In genomic region chr19:15453091-15453498, GRCh38 we compare ENCODE assay signal across 7 cellular contexts. TPM values are rescaled to one million over a fixed set of nuclear protein-coding genes. Genes with fewer than 3 reads are reported as not detected.
DNase-seq lines count a peak whose midpoint lies in the region; ATAC-seq and TF ChIP-seq lines count a peak whose summit lies in the region.
"Had no signal": no experiment of that assay in that cellular context is flagged by ENCODE, and none has a peak within 500 bp of the region (broad histone marks: within the 10 kb centered on the region; RNA-seq: fewer than 3 reads in every experiment).

No MANE protein-coding gene starts in this region.

- no peaks in the 10 kb centered on the region for H3K36me3 ChIP-seq in gastrocnemius medialis

- TF ChIP-seq CTCF in RWPE1 (conservative IDR thresholded peaks at IDR 0.05; ENCODE audit: low read depth) (peak; percentile 51; the same call in 1 of the 2 replicates), gastrocnemius medialis (IDR thresholded peaks at IDR 0.05 in 4 of 5, conservative IDR thresholded peaks at IDR 0.05 in 1 of 5) (peak; percentile 23 to 40 (median 36))

- no peaks in the 10 kb centered on the region for H3K9me3 ChIP-seq in gastrocnemius medialis

- no peak for TF ChIP-seq POLR2A in gastrocnemius medialis (IDR thresholded peaks at IDR 0.05)

- ATAC-seq in left cardiac atrium: peak; percentile 16 to 32
- peak in 1 of 2 donors; percentile 7 for ATAC-seq in gastrocnemius medialis
- ATAC-seq in GM21723 (IDR thresholded peaks at IDR 0.05; ENCODE audit: unreplicated experiment): no peak

- H3K27me3 ChIP-seq in gastrocnemius medialis: peaks cover 20 to 29% (median 21%) of the 10 kb centered on the region in 3 donors

- POLR2A ChIA-PET in RWPE1 (lab: Yijun Ruan, JAX; ENCODE audit: low non-redundant PET): no interaction called here

- intact Hi-C loops in left cardiac atrium (cut with DNase I) (loop anchor here (10.0 kb wide), 1 partner anchor 102 kb away; no protein-coding TSS in a partner anchor), gastrocnemius medialis (cut with DNase I; ENCODE audit: low total_unique reads) (loop anchor here (2.0 kb wide), 2 partner anchors 74 to 328 kb away; partner anchors contain the start of gene AKAP8)

- peak overlapping the region; percentile 51 to 69 (median 58) for H3K4me3 ChIP-seq in gastrocnemius medialis

- peaks cover 13 to 14% of the 10 kb centered on the region in 2 donors for H3K4me1 ChIP-seq in gastrocnemius medialis

- CTCF ChIA-PET in RWPE1 (lab: Yijun Ruan, JAX): interaction anchor here (0.5 kb wide), 1 partner anchor 14 kb away, joined by 3 read pairs; no protein-coding TSS in a partner anchor

- peak overlapping the region; percentile 71 for H3K27ac ChIP-seq in RWPE1
- H3K27ac ChIP-seq in gastrocnemius medialis: peak overlapping the region; percentile 87 to 99 (median 98)

- DNase-seq in RWPE1 (ENCODE audit: low spot score): no peak
- DNase-seq in left cardiac atrium: no peak
- DNase-seq in gastrocnemius medialis: no peak
- DNase-seq in activated CD8-positive, alpha-beta memory T cell treated with anti-CD3 and anti-CD28 coated beads, Interleukin-2, amount 50 U/mL, for 48 hours: no peak
- no peak for DNase-seq in NCI-H146 treated with DMSO at 0.1 percent for 48 hours (lab: John Stamatoyannopoulos, UW; ENCODE audit: unreplicated experiment)

- in situ Hi-C loops in gastrocnemius medialis (cut with MboI; ENCODE audit: low sequenced_read_pairs in 4 of 4): loop anchor here in 2 of 4 donors (10.0 to 25.0 kb wide), 2 partner anchors 102 to 109 kb away; no protein-coding TSS in a partner anchor

RNA-seq across cellular contexts. Expression of gene WIZ, which starts 3.3 kb away (rescaled TPM):
- total RNA-seq in left cardiac atrium (10 to 100 TPM; 26.9 to 28.7 TPM), gastrocnemius medialis (10 to 100 TPM; 28.0 to 40.6 (median 32.5) TPM)

RNA-seq across cellular contexts. Expression of gene RASAL3, which starts 11.2 kb away (rescaled TPM):
- total RNA-seq in left cardiac atrium (1 to 10 TPM; 1.7 to 2.0 TPM), gastrocnemius medialis (1 to 10 TPM in 1 of 4 donors, under 1 TPM in 2, not detected in 1; 0.36 to 1.6 (median 0.38) TPM)
- total RNA-seq: NCI-H460 had no signal

RNA-seq across cellular contexts. Expression of gene PGLYRP2, which starts 26.2 kb away (rescaled TPM):
- total RNA-seq in left cardiac atrium (not detected), gastrocnemius medialis (not detected)
- total RNA-seq: NCI-H460 had no signal

RNA-seq across cellular contexts. Expression of gene AKAP8L, which starts 34.3 kb away (rescaled TPM):
- total RNA-seq in left cardiac atrium (10 to 100 TPM; 61.5 to 74.2 TPM), gastrocnemius medialis (100 to 1,000 TPM in 1 of 4 donors, 10 to 100 TPM in 3; 69.3 to 142 (median 85.6) TPM)

RNA-seq across cellular contexts. Expression of gene CYP4F22, which starts 55.2 kb away (rescaled TPM):
- total RNA-seq in left cardiac atrium: not detected
- total RNA-seq in gastrocnemius medialis: under 1 TPM in 3 of 4 donors, not detected in 1; 0.24 to 0.29 (median 0.25) TPM
- total RNA-seq: NCI-H460 had no signal
